Comparison of ENCODE assay signal across 30 cellular contexts in genomic region chr18:26516964-26517363, GRCh38. TPM values are rescaled to one million over a fixed set of nuclear protein-coding genes. Genes with fewer than 3 reads are reported as not detected.
A peak's percentile ranks its signal among the peaks of the same experiment; 100 is the strongest.
DNase-seq lines count a peak whose midpoint lies in the region; ATAC-seq and TF ChIP-seq lines count a peak whose summit lies in the region.
"Had no signal": no experiment of that assay in that cellular context is flagged by ENCODE, and none has a peak within 500 bp of the region (broad histone marks: within the 10 kb centered on the region; RNA-seq: fewer than 3 reads in every experiment).

No MANE protein-coding gene starts in this region.

- H3K4me3 ChIP-seq in HEK293 (ENCODE audit: low read depth, low read length) (no peak overlapping the region), adrenal gland (no peak overlapping the region), left ventricle myocardium inferior (no peak overlapping the region), esophagus squamous epithelium (no peak overlapping the region)
- H3K4me3 ChIP-seq: gastroesophageal sphincter, ovary, PC-9 had no signal

- H3K4me1 ChIP-seq in HEK293 (ENCODE audit: control insufficient read depth, insufficient read depth, low read length), result peaks cover 14% of the 10 kb centered on the region
- peaks cover 29 to 45% of the 10 kb centered on the region in 2 donors for H3K4me1 ChIP-seq in adrenal gland (replicated peaks in 1 of 2)
- peaks cover 72% of the 10 kb centered on the region for H3K4me1 ChIP-seq in left ventricle myocardium inferior
- H3K4me1 ChIP-seq in esophagus squamous epithelium, result peaks cover 0 to 6% (median 0%) of the 10 kb centered on the region in 3 donors

- H3K27ac Mint-ChIP-seq in nephron progenitor cell, result peak overlapping the region; percentile 33
- H3K27ac Mint-ChIP-seq: activated naive CD4-positive, alpha-beta T cell treated with anti-CD3 and anti-CD28 coated beads for 36 hours; activated T-helper 1 cell treated with anti-CD3 and anti-CD28 coated beads, Interleukin-12 subunit alpha, Interleukin-12 subunit beta, Interleukin-2, Interleukin-4 antibody, amounts not matched to agents 30 ng/mL and 10 ng/mL and 1 ng/mL, durations not matched to agents 14 hours and 24 hours and 36 hours; immature natural killer cell; stimulated activated naive B cell treated with anti-CD40 and anti-IgM and Interleukin-4, amounts not matched to agents 10 μg/mL and 1 μg/mL and 100 μg/mL, for 72 hours; T-cell had no signal

- peaks cover 64% of the 10 kb centered on the region for H3K4me1 Mint-ChIP-seq in nephron progenitor cell
- H3K4me1 Mint-ChIP-seq: immature natural killer cell; stimulated activated naive B cell treated with anti-CD40 and anti-IgM and Interleukin-4, amounts not matched to agents 10 μg/mL and 1 μg/mL and 100 μg/mL, for 72 hours; T-cell had no signal

- ATAC-seq in GM21529 (IDR thresholded peaks at IDR 0.05; ENCODE audit: unreplicated experiment), result no peak
- ATAC-seq: esophagus mucosa; gastroesophageal sphincter; stimulated activated naive B cell treated with anti-CD40 and anti-IgM and Interleukin-4, amounts not matched to agents 10 μg/mL and 1 μg/mL and 100 μg/mL, for 72 hours; T-cell had no signal

- 31 to 64% (median 59%) methylated on average over 2 of the region's 2 CpGs for WGBS in adrenal gland, 4 donors
- WGBS in esophagus squamous epithelium, 2 donors, result 90 to 100% methylated on average over 2 of the region's 2 CpGs

- TF ChIP-seq POLR2A in adrenal gland (IDR thresholded peaks at IDR 0.05) (no peak), esophagus squamous epithelium (IDR thresholded peaks at IDR 0.05) (no peak)

- no peak overlapping the region for H3K27ac ChIP-seq in HEK293 (ENCODE audit: extremely low read depth, low read depth, low read length)
- peak overlapping the region in 4 of 5 donors; percentile 43 to 78 (median 52) for H3K27ac ChIP-seq in adrenal gland
- peak overlapping the region; percentile 22 for H3K27ac ChIP-seq in left ventricle myocardium inferior (replicated peaks)
- H3K27ac ChIP-seq in esophagus squamous epithelium, result no peak overlapping the region
- H3K27ac ChIP-seq: C4-2B, gastroesophageal sphincter, HL-60, ovary, PC-9 had no signal

- no peaks in the 10 kb centered on the region for H3K27me3 Mint-ChIP-seq in nephron progenitor cell (ENCODE audit: low read depth, poor library complexity)
- H3K27me3 Mint-ChIP-seq: T-cell had no signal

- H3K9me3 Mint-ChIP-seq in nephron progenitor cell, result no peaks in the 10 kb centered on the region
- H3K9me3 Mint-ChIP-seq: activated naive CD4-positive, alpha-beta T cell treated with anti-CD3 and anti-CD28 coated beads for 36 hours; activated T-helper 1 cell treated with anti-CD3 and anti-CD28 coated beads, Interleukin-12 subunit alpha, Interleukin-12 subunit beta, Interleukin-2, Interleukin-4 antibody, amounts not matched to agents 30 ng/mL and 10 ng/mL and 1 ng/mL, durations not matched to agents 14 hours and 24 hours and 36 hours; immature natural killer cell; stimulated activated naive B cell treated with anti-CD40 and anti-IgM and Interleukin-4, amounts not matched to agents 10 μg/mL and 1 μg/mL and 100 μg/mL, for 72 hours; T-cell had no signal

- no peaks in the 10 kb centered on the region for H3K27me3 ChIP-seq in adrenal gland
- H3K27me3 ChIP-seq in left ventricle myocardium inferior (ENCODE audit: low read depth), result no peaks in the 10 kb centered on the region
- H3K27me3 ChIP-seq in esophagus squamous epithelium, result no peaks in the 10 kb centered on the region
- H3K27me3 ChIP-seq: gastroesophageal sphincter, ovary had no signal

- CTCF ChIA-PET in HEK293 (lab: Yijun Ruan, JAX), result interaction anchor here (1.1 to 1.2 kb wide), 2 partner anchors 133 to 134 kb away, joined by 4 to 5 read pairs; no protein-coding TSS in a partner anchor

- no peak overlapping the region for H3K4me3 Mint-ChIP-seq in nephron progenitor cell
- H3K4me3 Mint-ChIP-seq: activated naive CD4-positive, alpha-beta T cell treated with anti-CD3 and anti-CD28 coated beads for 36 hours; activated T-helper 1 cell treated with anti-CD3 and anti-CD28 coated beads, Interleukin-12 subunit alpha, Interleukin-12 subunit beta, Interleukin-2, Interleukin-4 antibody, amounts not matched to agents 30 ng/mL and 10 ng/mL and 1 ng/mL, durations not matched to agents 14 hours and 24 hours and 36 hours; immature natural killer cell; stimulated activated naive B cell treated with anti-CD40 and anti-IgM and Interleukin-4, amounts not matched to agents 10 μg/mL and 1 μg/mL and 100 μg/mL, for 72 hours; T-cell had no signal

- POLR2A ChIA-PET in HEK293 (lab: Yijun Ruan, JAX), result no interaction called here

- DNase-seq in adrenal gland (peak in 5 of 7 donors; percentile 53 to 62 (median 59)), left ventricle myocardium inferior (no peak), nephron progenitor cell (no peak), esophagus squamous epithelium (lab: John Stamatoyannopoulos, UW) (no peak), posterior cingulate gyrus (no peak)
- DNase-seq: activated CD4-positive, alpha-beta T cell treated with anti-CD3 and anti-CD28 coated beads, Interleukin-2, amount 50 U/mL, for 48 hours; activated naive CD4-positive, alpha-beta T cell treated with anti-CD3 and anti-CD28 coated beads for 36 hours; amygdala; Calu3; DMS79 treated with DMSO at 0.1 percent for 48 hours; GF-D8; hippocampal formation; immature natural killer cell; Karpas-422; NCI-H1436 treated with DMSO at 0.1 percent for 48 hours; NCI-H446 treated with DMSO at 0.1 percent for 48 hours; NK-92 treated with Interleukin-12 subunit alpha and Interleukin-12 subunit beta, amount 100 ng/mL, for 24 hours; PC-9; SIG-M5; stimulated activated CD4-positive, alpha-beta T cell treated with anti-CD3 and anti-CD28 coated beads, Interleukin-4, amount 100 ng/mL, for 4 hours; stimulated activated naive B cell treated with anti-CD40 and anti-IgM and Interleukin-4, amounts not matched to agents 10 μg/mL and 1 μg/mL and 100 μg/mL, for 72 hours; T-cell had no signal

- TF ChIP-seq CTCF in HEK293 (tag by site-specific recombination; IDR thresholded peaks at IDR 0.05) (no peak), adrenal gland (IDR thresholded peaks at IDR 0.05) (no peak), left ventricle myocardium inferior (IDR thresholded peaks at IDR 0.05; ENCODE audit: borderline replicate concordance) (no peak), nephron progenitor cell (IDR thresholded peaks at IDR 0.05) (no peak), esophagus squamous epithelium (IDR thresholded peaks at IDR 0.05) (no peak)

- intact Hi-C loops in adrenal gland (cut with DNase I), result no loop called here
- intact Hi-C loops in left ventricle myocardium inferior (cut with micrococcal nuclease), result no loop called here
- intact Hi-C loops in esophagus squamous epithelium (cut with DNase I), result no loop called here
- intact Hi-C loops in posterior cingulate gyrus (cut with DNase I), result no loop called here

- no peaks in the 10 kb centered on the region for H3K36me3 ChIP-seq in HEK293 (ENCODE audit: control insufficient read depth in 2 of 2, insufficient read depth in 1 of 2, low read length in 2 of 2)
- no peaks in the 10 kb centered on the region for H3K36me3 ChIP-seq in adrenal gland (replicated peaks in 1 of 2)
- H3K36me3 ChIP-seq in left ventricle myocardium inferior, result no peaks in the 10 kb centered on the region
- peaks cover 0 to 5% (median 0%) of the 10 kb centered on the region in 3 donors for H3K36me3 ChIP-seq in esophagus squamous epithelium
- H3K36me3 ChIP-seq: gastroesophageal sphincter, ovary had no signal

- H3K9me3 ChIP-seq in HEK293 (ENCODE audit: control insufficient read depth, insufficient read depth, low read depth, low read length) (no peaks in the 10 kb centered on the region), adrenal gland (replicated peaks in 1 of 3) (no peaks in the 10 kb centered on the region), left ventricle myocardium inferior (replicated peaks) (no peaks in the 10 kb centered on the region), esophagus squamous epithelium (no peaks in the 10 kb centered on the region)
- H3K9me3 ChIP-seq: gastroesophageal sphincter, ovary had no signal

- H3K36me3 Mint-ChIP-seq in nephron progenitor cell (ENCODE audit: low read depth), result peaks cover 40% of the 10 kb centered on the region
- H3K36me3 Mint-ChIP-seq: stimulated activated naive B cell treated with anti-CD40 and anti-IgM and Interleukin-4, amounts not matched to agents 10 μg/mL and 1 μg/mL and 100 μg/mL, for 72 hours; T-cell had no signal

TF ChIP-seq in HEK293, 187 proteins besides CTCF, POLR2A, EP300 and RAD21:
- peak; percentile 81 for TF ChIP-seq ZFHX2 (tag by site-specific recombination; conservative IDR thresholded peaks at IDR 0.05)
- peak; percentile 59; the same call in 1 of the 2 replicates for TF ChIP-seq EGR2 (tag by site-specific recombination; IDR thresholded peaks at IDR 0.05; ENCODE audit: low read depth)
- TF ChIP-seq YY1 (tag by site-specific recombination; IDR thresholded peaks at IDR 0.05), result no peak
- TF ChIP-seq ZNF24 (tag by site-specific recombination; IDR thresholded peaks at IDR 0.05), result no peak
- 0 out of 2 replicates have a peak, but pooled peaks have one; percentile 18 for TF ChIP-seq OSR2 (tag by site-specific recombination; IDR thresholded peaks at IDR 0.05)

RNA-seq across cellular contexts. Expression of gene KCTD1, which starts 31.4 kb away (rescaled TPM):
- total RNA-seq in adrenal gland (10 to 100 TPM; 20.0 to 44.8 (median 31.4) TPM), left ventricle myocardium inferior (6.4 TPM), esophagus squamous epithelium (10 to 100 TPM; 46.0 to 67.1 (median 56.6) TPM)
- polyA plus RNA-seq in adrenal gland, result 10 to 100 TPM; 14.9 to 32.8 (median 19.9) TPM

Comparison
In these comparisons a context has a peak if more than half of its experiments do, and no peak if none do; other contexts are left out.
1. H3K27ac ChIP-seq: peak in adrenal gland (4 of 5) and left ventricle myocardium inferior (single experiment); none in HEK293 (single experiment) and esophagus squamous epithelium (0 of 4).
2. DNase-seq: peak in adrenal gland (5 of 7); none in left ventricle myocardium inferior (single experiment), nephron progenitor cell (single experiment), esophagus squamous epithelium (single experiment) and posterior cingulate gyrus (0 of 10).